Comparison of ENCODE assay signal across 11 cellular contexts in genomic region chr16:56743840-56744239, GRCh38. TPM values are rescaled to one million over a fixed set of nuclear protein-coding genes. Genes with fewer than 3 reads are reported as not detected.
DNase-seq lines count a peak whose midpoint lies in the region; ATAC-seq and TF ChIP-seq lines count a peak whose summit lies in the region.
"Had no signal": no experiment of that assay in that cellular context is flagged by ENCODE, and none has a peak within 500 bp of the region (broad histone marks: within the 10 kb centered on the region; RNA-seq: fewer than 3 reads in every experiment).

No MANE protein-coding gene starts in this region.

- intact Hi-C loops in Calu3 (cut with micrococcal nuclease; ENCODE audit: unreplicated experiment) = no loop called here

- peaks cover 8 to 13% of the 10 kb centered on the region in 2 donors for H3K4me1 ChIP-seq in lung (ENCODE audit: control insufficient read depth in 2 of 2, insufficient read depth in 2 of 2, low read length in 2 of 2)
- no peaks in the 10 kb centered on the region for H3K4me1 ChIP-seq in CD8-positive, alpha-beta memory T cell (ENCODE audit: insufficient read depth, low read length)

- ATAC-seq in lung (ENCODE audit: insufficient read depth, low FRiP score) (peak; percentile 34), HG02759 (IDR thresholded peaks at IDR 0.05; ENCODE audit: unreplicated experiment) (no peak)

- peak overlapping the region; percentile 22 for H3K27ac Mint-ChIP-seq in Calu3 (ENCODE audit: unreplicated experiment)
- peak overlapping the region in 4 of 8 donors; percentile 3 to 80 (median 16) for H3K27ac Mint-ChIP-seq in CD8-positive, alpha-beta memory T cell

- peak overlapping the region in 1 of 2 donors; percentile 26 for H3K27ac ChIP-seq in lung (ENCODE audit: low read depth in 1 of 2, low read length in 1 of 2)
- H3K27ac ChIP-seq in CD8-positive, alpha-beta memory T cell (ENCODE audit: low read depth, low read length) = no peak overlapping the region

- no peaks in the 10 kb centered on the region for H3K9me3 Mint-ChIP-seq in Calu3 (ENCODE audit: low read depth, unreplicated experiment)
- no peaks in the 10 kb centered on the region for H3K9me3 Mint-ChIP-seq in CD8-positive, alpha-beta memory T cell

- H3K27me3 ChIP-seq in lung (ENCODE audit: control insufficient read depth, insufficient read depth) = no peaks in the 10 kb centered on the region
- no peaks in the 10 kb centered on the region for H3K27me3 ChIP-seq in CD8-positive, alpha-beta memory T cell (ENCODE audit: insufficient read depth, low read length, poor library complexity, severe bottlenecking)

- DNase-seq in Calu3 = no peak
- peak; percentile 28 for DNase-seq in RKO (ENCODE audit: low spot score)
- DNase-seq in fibroblast of peridontal ligament (ENCODE audit: extremely low read depth) = peak; percentile 55
- DNase-seq in lung (ENCODE audit: low spot score) = no peak
- DNase-seq in activated CD4-positive, alpha-beta T cell treated with anti-CD3 and anti-CD28 coated beads, Interleukin-2, amount 50 U/mL, for 48 hours = no peak
- DNase-seq in CD8-positive, alpha-beta memory T cell = no peak
- no peak for DNase-seq in SHP77 treated with DMSO at 0.1 percent for 48 hours (lab: John Stamatoyannopoulos, UW)
- DNase-seq: activated CD8-positive, alpha-beta memory T cell treated with anti-CD3 and anti-CD28 coated beads for 24 hours; anterior cingulate cortex; NCI-H187 treated with DMSO at 0.1 percent for 48 hours had no signal

- no peak overlapping the region for H3K4me3 Mint-ChIP-seq in Calu3 (ENCODE audit: low read depth, unreplicated experiment)
- no peak overlapping the region for H3K4me3 Mint-ChIP-seq in CD8-positive, alpha-beta memory T cell

- POLR2A ChIA-PET in CD8-positive, alpha-beta memory T cell (lab: Charles Lee) = no interaction called here

- H3K9me3 ChIP-seq in lung (ENCODE audit: control insufficient read depth in 2 of 2, insufficient read depth in 1 of 2, low read length in 1 of 2) = no peaks in the 10 kb centered on the region
- H3K9me3 ChIP-seq in CD8-positive, alpha-beta memory T cell (ENCODE audit: low read length) = no peaks in the 10 kb centered on the region

- 50 to 59% methylated on average over 4 of the region's 4 CpGs for whole genome bisulfite sequencing in lung, 2 donors

- TF ChIP-seq CTCF in Calu3 (IDR thresholded peaks at IDR 0.05; ENCODE audit: unreplicated experiment) (no peak), lung (IDR thresholded peaks at IDR 0.05; ENCODE audit: control extremely low read depth, extremely low read depth) (no peak)

- no peaks in the 10 kb centered on the region for H3K36me3 ChIP-seq in lung (ENCODE audit: control insufficient read depth in 2 of 2, insufficient read depth in 2 of 2, low read length in 2 of 2)
- no peaks in the 10 kb centered on the region for H3K36me3 ChIP-seq in CD8-positive, alpha-beta memory T cell (ENCODE audit: insufficient read depth, low read length)

- peaks cover 7% of the 10 kb centered on the region for H3K36me3 Mint-ChIP-seq in Calu3 (ENCODE audit: insufficient read depth, unreplicated experiment)
- H3K36me3 Mint-ChIP-seq in CD8-positive, alpha-beta memory T cell = peaks cover 0 to 17% (median 17%) of the 10 kb centered on the region in 3 donors

- no peaks in the 10 kb centered on the region for H3K27me3 Mint-ChIP-seq in Calu3 (ENCODE audit: unreplicated experiment)
- H3K27me3 Mint-ChIP-seq in CD8-positive, alpha-beta memory T cell = no peaks in the 10 kb centered on the region

- no TSS peak for BruUV-seq in Calu3 (replicated peaks; lab: Mats Ljungman, UMichigan)

- CTCF ChIA-PET in Calu3 (lab: Charles Lee) = no interaction called here
- CTCF ChIA-PET in CD8-positive, alpha-beta memory T cell (lab: Charles Lee) = interaction anchor here (0.9 kb wide), 1 partner anchor 41 kb away, joined by 3 read pairs; no protein-coding TSS in a partner anchor

- peaks cover 14% of the 10 kb centered on the region for H3K4me1 Mint-ChIP-seq in Calu3 (ENCODE audit: low read depth, unreplicated experiment)
- peaks cover 24 to 45% (median 40%) of the 10 kb centered on the region in 3 donors for H3K4me1 Mint-ChIP-seq in CD8-positive, alpha-beta memory T cell

- H3K4me3 ChIP-seq in lung = no peak overlapping the region
- H3K4me3 ChIP-seq in CD8-positive, alpha-beta memory T cell (ENCODE audit: low read length) = no peak overlapping the region

RNA-seq across cellular contexts. Expression of gene NUP93, which starts 13.9 kb away (rescaled TPM):
- total RNA-seq in Calu3 (2022) (120 and 123 TPM in 2 replicates), lung (10 to 100 TPM; 58.5 to 59.9 TPM)
- polyA plus RNA-seq in lung = 10 to 100 TPM; 27.4 to 43.9 TPM
- 100 to 1,000 TPM; 153 to 155 TPM for total RNA-seq in CD8-positive, alpha-beta memory T cell
- polyA plus RNA-seq in CD8-positive, alpha-beta memory T cell = 93.8 TPM

Comparison
In these comparisons a context has a peak if more than half of its experiments do, and no peak if none do; other contexts are left out.
1. DNase-seq: peak in RKO (single experiment) and fibroblast of peridontal ligament (single experiment); none in Calu3 (single experiment), lung (single experiment), activated CD4-positive, alpha-beta T cell treated with anti-CD3 and anti-CD28 coated beads, Interleukin-2, amount 50 U/mL, for 48 hours (0 of 2), CD8-positive, alpha-beta memory T cell (0 of 5) and SHP77 treated with DMSO at 0.1 percent for 48 hours (single experiment).